Comparison of ENCODE assay signal across 8 cellular contexts in genomic region chr15:63042879-63043340, GRCh38. TPM values are rescaled to one million over a fixed set of nuclear protein-coding genes. Genes with fewer than 3 reads are reported as not detected.
DNase-seq lines count a peak whose midpoint lies in the region; ATAC-seq and TF ChIP-seq lines count a peak whose summit lies in the region.

No MANE protein-coding gene starts in this region.

- BruUV-seq in Caco-2 (replicated peaks; lab: Mats Ljungman, UMichigan) = no TSS peak

- peak overlapping the region; percentile 80 for H3K4me3 Mint-ChIP-seq in Caco-2 (ENCODE audit: unreplicated experiment)

- H3K4me1 ChIP-seq in Caco-2 = peaks cover 58% of the 10 kb centered on the region
- H3K4me1 ChIP-seq in SJCRH30 = peaks cover 10% of the 10 kb centered on the region; the same call in 1 of the 2 replicates
- H3K4me1 ChIP-seq in neutrophil (ENCODE audit: control insufficient read depth in 1 of 2, insufficient read depth in 1 of 2, low read depth in 1 of 2, low read length in 1 of 2) = peaks cover 20 to 50% of the 10 kb centered on the region in 2 experiments

- H3K27ac Mint-ChIP-seq in Caco-2 (ENCODE audit: unreplicated experiment) = peak overlapping the region; percentile 96

- peaks cover 58% of the 10 kb centered on the region for H3K36me3 Mint-ChIP-seq in Caco-2 (ENCODE audit: insufficient read depth, unreplicated experiment)

- H3K9me3 ChIP-seq in Caco-2 (no peaks in the 10 kb centered on the region), SJCRH30 (replicated peaks) (no peaks in the 10 kb centered on the region; the same call in 1 of the 2 replicates), neutrophil (no peaks in the 10 kb centered on the region)

- POLR2A ChIA-PET in Caco-2 (lab: Charles Lee) = interaction anchor here (1.2 kb wide), 2 partner anchors 44 to 189 kb away, joined by 4 read pairs; no protein-coding TSS in a partner anchor

- peaks cover 46% of the 10 kb centered on the region for H3K4me1 Mint-ChIP-seq in Caco-2 (ENCODE audit: low read depth, unreplicated experiment)

- TF ChIP-seq CTCF in Caco-2 (IDR thresholded peaks at IDR 0.05; ENCODE audit: insufficient read depth in 1 of 2, low read depth in 1 of 2, low read length in 1 of 2, severe bottlenecking in 1 of 2, unreplicated experiment in 1 of 2) = no peak
- no peak for TF ChIP-seq CTCF in fibroblast of pulmonary artery (IDR thresholded peaks at IDR 0.05; ENCODE audit: low read length, missing control alignments)
- TF ChIP-seq CTCF in neutrophil (IDR thresholded peaks at IDR 0.05) = no peak

- H3K27me3 ChIP-seq in Caco-2 (replicated peaks; ENCODE audit: control insufficient read depth, insufficient read depth, low read length) (no peaks in the 10 kb centered on the region), SJCRH30 (no peaks in the 10 kb centered on the region), neutrophil (peaks cover 100% of the 10 kb centered on the region)

- H3K4me3 ChIP-seq in Caco-2 (ENCODE audit: low read depth, low read length) (peak overlapping the region; percentile 73), SJCRH30 (peak overlapping the region; percentile 67), fibroblast of pulmonary artery (replicated peaks; ENCODE audit: low read depth, low read length) (peak overlapping the region; percentile 90), neutrophil (ENCODE audit: low read depth in 1 of 2, low read length in 1 of 2) (peak overlapping the region; percentile 56 to 63)

- no peaks in the 10 kb centered on the region for H3K27me3 Mint-ChIP-seq in Caco-2 (ENCODE audit: insufficient read depth, unreplicated experiment)

- H3K27ac ChIP-seq in SJCRH30 (peak overlapping the region; percentile 16; the same call in 1 of the 2 replicates), neutrophil (no peak overlapping the region)

- H3K9me3 Mint-ChIP-seq in Caco-2 (ENCODE audit: unreplicated experiment) = no peaks in the 10 kb centered on the region

- no peaks in the 10 kb centered on the region for H3K36me3 ChIP-seq in Caco-2 (ENCODE audit: control insufficient read depth, insufficient read depth, low read length)
- H3K36me3 ChIP-seq in SJCRH30 = 0 out of 2 replicates have a peak, but pooled peaks cover 2% of the 10 kb centered on the region
- H3K36me3 ChIP-seq in neutrophil = no peaks in the 10 kb centered on the region

- CTCF ChIA-PET in Caco-2 (lab: Charles Lee) = interaction anchor here (0.7 kb wide), 2 partner anchors 47 to 551 kb away, joined by 3 to 4 read pairs; no protein-coding TSS in a partner anchor

- intact Hi-C loops in Caco-2 (cut with micrococcal nuclease; ENCODE audit: unreplicated experiment) = loop anchor here (1.0 to 10.0 kb wide), 4 partner anchors 45 to 362 kb away; no protein-coding TSS in a partner anchor

- no peak for ATAC-seq in HG03039 (IDR thresholded peaks at IDR 0.05; ENCODE audit: unreplicated experiment)

- DNase-seq in Caco-2 = no peak
- peak; percentile 40 to 49 for DNase-seq in SJCRH30
- DNase-seq in fibroblast of pulmonary artery (ENCODE audit: low read depth) = no peak
- DNase-seq in NCI-H146 (lab: John Stamatoyannopoulos, UW) = no peak
- DNase-seq in DMS79 (lab: John Stamatoyannopoulos, UW) = no peak
- no peak for DNase-seq in UCSD-AML1 (lab: John Stamatoyannopoulos, UW; ENCODE audit: unreplicated experiment)

RNA-seq across cellular contexts. Expression of gene TPM1, which starts 0.4 kb away (rescaled TPM):
- total RNA-seq in Caco-2 (2022) = 193 and 209 TPM in 2 replicates
- 57.5 and 58.2 TPM in 2 replicates for total RNA-seq in SJCRH30 (2014; rRNA removed; shearing (Covaris generic))

Comparison
In these comparisons a context has a peak if more than half of its experiments do, and no peak if none do; other contexts are left out.
1. DNase-seq: peak in SJCRH30 (2 of 2); none in Caco-2 (0 of 2), fibroblast of pulmonary artery (single experiment), NCI-H146 (single experiment), DMS79 (single experiment) and UCSD-AML1 (single experiment).
2. Peak in every context shown above with its lines, with median percentiles within 50 percentile points of each other: H3K4me3 ChIP-seq.